1 cellular context compared by ENCODE assay signal in genomic region chr1:218304281-218305039, GRCh38.
A peak's percentile ranks its signal among the peaks of the same experiment; 100 is the strongest.
TF ChIP-seq lines count a peak whose summit lies in the region.

No MANE protein-coding gene starts in this region.

TF ChIP-seq in K562, 482 proteins besides CTCF, POLR2A, EP300 and RAD21 (continued from another document and continues in another):
- peak; percentile 72 for TF ChIP-seq GATA2 (CRISPR knock-in tag; IDR thresholded peaks at IDR 0.05)
- no peak for TF ChIP-seq HDGF (IDR thresholded peaks at IDR 0.05)
- no peak for TF ChIP-seq ZNF507 (tag; conservative IDR thresholded peaks at IDR 0.05)
- no peak for TF ChIP-seq SLC30A9 (CRISPR knock-in tag; IDR thresholded peaks at IDR 0.05)
- TF ChIP-seq ZNF24 (IDR thresholded peaks at IDR 0.05) = no peak
- TF ChIP-seq RBM14 (IDR thresholded peaks at IDR 0.05; ENCODE audit: borderline replicate concordance, insufficient read depth, low read depth, low read length) = no peak
- TF ChIP-seq ZNF699 (CRISPR knock-in tag; IDR thresholded peaks at IDR 0.05; ENCODE audit: insufficient replicate concordance) = no peak
- no peak for TF ChIP-seq CEBPG (CRISPR knock-in tag; IDR thresholded peaks at IDR 0.05)
- TF ChIP-seq CEBPG (tag; conservative IDR thresholded peaks at IDR 0.05 in 1 of 2, IDR thresholded peaks at IDR 0.05 in 1 of 2) = no peak
- no peak for TF ChIP-seq SMAD1 (IDR thresholded peaks at IDR 0.05; ENCODE audit: low read depth, low read length, partially characterized antibody)
- TF ChIP-seq GTF2B (IDR thresholded peaks at IDR 0.05; ENCODE audit: extremely low read depth, insufficient read length) = no peak
- TF ChIP-seq DLX4 (CRISPR knock-in tag; IDR thresholded peaks at IDR 0.05) = no peak
- no peak for TF ChIP-seq BDP1 (IDR thresholded peaks at IDR 0.05; ENCODE audit: insufficient read depth, insufficient read length)
- no peak for TF ChIP-seq ASH1L (IDR thresholded peaks at IDR 0.05; ENCODE audit: borderline replicate concordance, low read depth, partially characterized antibody)
- TF ChIP-seq ZNF232 (CRISPR knock-in tag; IDR thresholded peaks at IDR 0.05) = no peak
- 0 out of 2 replicates have a peak, but pooled peaks have one; percentile 31 for TF ChIP-seq NCOA1 (IDR thresholded peaks at IDR 0.05; ENCODE audit: low read depth)
- no peak for TF ChIP-seq RREB1 (CRISPR knock-in tag; IDR thresholded peaks at IDR 0.05)
- TF ChIP-seq CTCFL (IDR thresholded peaks at IDR 0.05; ENCODE audit: borderline replicate concordance, insufficient read depth, low read depth, low read length, poor library complexity, severe bottlenecking) = no peak
- no peak for TF ChIP-seq RFX5 (IDR thresholded peaks at IDR 0.05; ENCODE audit: low read depth, low read length)
- TF ChIP-seq SRSF9 (IDR thresholded peaks at IDR 0.05; ENCODE audit: borderline replicate concordance, low read depth, low read length) = no peak
- peak in 1 of 2 experiments; percentile 69; a peak in 1 of 4 replicates for TF ChIP-seq BCLAF1 (IDR thresholded peaks at IDR 0.05; ENCODE audit: borderline replicate concordance in 1 of 2, control insufficient read depth in 1 of 2, low read depth in 2 of 2, low read length in 1 of 2)
- TF ChIP-seq HNRNPLL (IDR thresholded peaks at IDR 0.05; ENCODE audit: low read depth, low read length, poor library complexity, severe bottlenecking) = no peak
- peak; percentile 90 for TF ChIP-seq TCF3 (CRISPR knock-in tag; IDR thresholded peaks at IDR 0.05)
- no peak for TF ChIP-seq PCBP2 (IDR thresholded peaks at IDR 0.05; ENCODE audit: low read depth, low read length, poor library complexity, severe bottlenecking)
- TF ChIP-seq HEY1 (CRISPR knock-in tag; IDR thresholded peaks at IDR 0.05; ENCODE audit: borderline replicate concordance) = no peak
- TF ChIP-seq SMARCE1 (IDR thresholded peaks at IDR 0.05) = peak; percentile 86
- no peak for TF ChIP-seq ZBTB5 (IDR thresholded peaks at IDR 0.05)
- no peak for TF ChIP-seq ZNF140 (CRISPR knock-in tag; IDR thresholded peaks at IDR 0.05)
- 0 out of 2 replicates have a peak, but pooled peaks have one; percentile 18 for TF ChIP-seq ADNP (tag; IDR thresholded peaks at IDR 0.05)
- no peak for TF ChIP-seq HLTF (IDR thresholded peaks at IDR 0.05)
- no peak for TF ChIP-seq HNRNPL (IDR thresholded peaks at IDR 0.05; ENCODE audit: low read depth, low read length)
- no peak for TF ChIP-seq MCM3 (IDR thresholded peaks at IDR 0.05)
- no peak for TF ChIP-seq ZNF174 (CRISPR knock-in tag; IDR thresholded peaks at IDR 0.05)
- TF ChIP-seq ZNF253 (CRISPR knock-in tag; conservative IDR thresholded peaks at IDR 0.05) = no peak
- TF ChIP-seq SIN3B (IDR thresholded peaks at IDR 0.05; ENCODE audit: low read depth) = no peak
- no peak for TF ChIP-seq RBM39 (optimal IDR thresholded peaks at IDR 0.05; ENCODE audit: low read depth, low read length)
- peak; percentile 15; the same call in 1 of the 2 replicates for TF ChIP-seq ZNF79 (CRISPR knock-in tag; IDR thresholded peaks at IDR 0.05; ENCODE audit: low read depth)
- peak; percentile 30; the same call in 1 of the 2 replicates for TF ChIP-seq RAD51 (IDR thresholded peaks at IDR 0.05; ENCODE audit: borderline replicate concordance, low read depth)
- no peak for TF ChIP-seq MCM2 (IDR thresholded peaks at IDR 0.05; ENCODE audit: low read depth)
- TF ChIP-seq MBD2 (IDR thresholded peaks at IDR 0.05; ENCODE audit: borderline replicate concordance, low read depth) = 0 out of 2 replicates have a peak, but pooled peaks have one; percentile 50
- no peak for TF ChIP-seq POLR2G (IDR thresholded peaks at IDR 0.05; ENCODE audit: low read depth, low read length)
- no peak for TF ChIP-seq TBL1XR1 (IDR thresholded peaks at IDR 0.05; ENCODE audit: low read length in 2 of 2)
- TF ChIP-seq NONO (IDR thresholded peaks at IDR 0.05; ENCODE audit: low read depth in 2 of 2, low read length in 1 of 2) = peak in 1 of 2 experiments; percentile 34; a peak in 1 of 4 replicates
- TF ChIP-seq ETV6 (IDR thresholded peaks at IDR 0.05; ENCODE audit: borderline replicate concordance in 1 of 2, low read depth in 2 of 2, low read length in 1 of 2) = no peak
- TF ChIP-seq ETV6 (CRISPR knock-in tag; IDR thresholded peaks at IDR 0.05; ENCODE audit: borderline replicate concordance) = no peak
- no peak for TF ChIP-seq ELF1 (tag; IDR thresholded peaks at IDR 0.05)
- peak; percentile 51 to 86; a peak in 3 of 4 replicates for TF ChIP-seq RCOR1 (IDR thresholded peaks at IDR 0.05; ENCODE audit: borderline replicate concordance in 1 of 2, low read depth in 2 of 2, low read length in 2 of 2)
- no peak for TF ChIP-seq UBTF (IDR thresholded peaks at IDR 0.05; ENCODE audit: borderline replicate concordance in 1 of 2, low read depth in 2 of 2, low read length in 2 of 2)
- TF ChIP-seq U2AF1 (optimal IDR thresholded peaks at IDR 0.05; ENCODE audit: low read depth, low read length) = no peak
- 0 out of 2 replicates have a peak, but pooled peaks have one; percentile 7 for TF ChIP-seq TFE3 (CRISPR knock-in tag; IDR thresholded peaks at IDR 0.05)
- no peak; the same call in 1 of the 2 replicates for TF ChIP-seq ZKSCAN1 (IDR thresholded peaks at IDR 0.05; ENCODE audit: low read depth, low read length)
